ENCODE assay signal across 6 cellular contexts in the genomic region with DNA sequence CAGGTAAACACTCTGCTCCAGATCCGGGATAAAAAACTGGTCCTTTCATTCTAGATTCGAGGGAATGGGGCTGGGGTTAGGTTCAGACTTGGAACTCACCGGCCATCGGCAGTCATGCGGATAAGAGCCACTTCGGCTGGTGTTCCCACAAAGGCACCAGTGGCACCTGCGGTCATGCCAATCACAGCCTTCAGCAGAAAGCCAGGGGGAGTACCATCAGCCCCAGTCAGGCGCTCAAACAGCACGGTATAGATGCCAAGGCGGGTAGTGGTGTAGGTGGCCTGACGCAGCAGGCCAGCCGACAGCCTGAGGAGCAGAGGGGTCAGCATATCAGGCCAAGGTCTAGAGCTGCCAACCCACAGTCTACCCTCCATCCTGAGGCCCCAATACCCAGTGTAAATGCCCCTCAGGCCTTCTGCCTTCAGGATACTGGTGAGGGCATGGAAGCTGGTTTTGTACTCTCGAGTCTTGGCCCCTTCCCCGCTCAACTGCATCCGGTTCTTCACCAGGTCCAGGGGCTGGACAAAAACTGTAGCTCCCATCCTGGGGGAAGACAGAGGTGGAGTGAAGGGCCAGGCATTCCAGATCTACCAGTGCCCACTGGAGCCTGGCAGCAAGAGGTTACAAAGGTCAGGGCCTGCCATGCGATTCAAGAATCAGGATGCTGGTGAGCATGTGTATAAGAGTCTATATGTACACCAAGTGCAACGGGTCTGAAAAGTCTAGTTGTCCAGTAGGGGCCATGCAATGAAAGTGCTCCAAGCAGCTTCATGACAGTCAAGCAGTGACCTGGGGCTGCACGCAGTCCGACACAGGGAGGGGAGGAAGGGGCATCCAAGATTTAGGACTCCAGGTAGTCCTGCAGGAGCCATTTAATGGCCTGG. TPM values are rescaled to one million over a fixed set of nuclear protein-coding genes. Genes with fewer than 3 reads are reported as not detected.
DNase-seq lines count a peak whose midpoint lies in the region; ATAC-seq and TF ChIP-seq lines count a peak whose summit lies in the region.

No MANE protein-coding gene starts in this region.

- peaks cover 5 to 23% of the 10 kb centered on the region in 2 donors for H3K36me3 ChIP-seq in lung (ENCODE audit: control insufficient read depth in 2 of 2, insufficient read depth in 2 of 2, low read length in 2 of 2)

- peaks cover 3 to 8% of the 10 kb centered on the region in 2 donors for H3K4me1 ChIP-seq in lung (ENCODE audit: control insufficient read depth in 2 of 2, insufficient read depth in 2 of 2, low read length in 2 of 2)

- H3K9me3 ChIP-seq in lung (ENCODE audit: control insufficient read depth in 2 of 2, insufficient read depth in 1 of 2, low read length in 1 of 2), result no peaks in the 10 kb centered on the region

- peak overlapping the region; percentile 90 to 94 for H3K27ac ChIP-seq in lung (ENCODE audit: low read depth in 1 of 2, low read length in 1 of 2)

- ATAC-seq in lung (ENCODE audit: insufficient read depth, low FRiP score), result no peak

- DNase-seq in GM12864 (ENCODE audit: low read depth) (no peak), lung (ENCODE audit: low spot score) (no peak), MV-4-11 (lab: John Stamatoyannopoulos, UW) (no peak), kidney glomerular epithelial cell (lab: John Stamatoyannopoulos, UW) (no peak)
- DNase-seq in activated T-cell treated with anti-CD3 and anti-CD28 coated beads, Interleukin-2, amount 50 U/mL, for 48 hours, result peak; percentile 48 to 53
- no peak for DNase-seq in activated CD8-positive, alpha-beta memory T cell treated with anti-CD3 and anti-CD28 coated beads, Interleukin-2, amount 50 U/mL, for 4 hours

- TF ChIP-seq CTCF in GM12864 (IDR thresholded peaks at IDR 0.05; ENCODE audit: low read depth, low read length, missing control alignments), result no peak
- TF ChIP-seq CTCF in lung (IDR thresholded peaks at IDR 0.05; ENCODE audit: control extremely low read depth, extremely low read depth), result no peak

- peak overlapping the region; percentile 90 for H3K4me3 ChIP-seq in GM12864 (ENCODE audit: low read depth, low read length)
- H3K4me3 ChIP-seq in lung, result peak overlapping the region; percentile 77

- no peaks in the 10 kb centered on the region for H3K27me3 ChIP-seq in lung (ENCODE audit: control insufficient read depth, insufficient read depth)

- WGBS in lung, 2 donors, result 54 to 68% methylated on average over 19 of the region's 19 CpGs

RNA-seq across cellular contexts. Expression of a gene that starts 0.9 kb away (rescaled TPM):
- total RNA-seq in lung, result 10 to 100 TPM; 34.8 to 65.8 TPM
- polyA plus RNA-seq in lung, result 10 to 100 TPM; 42.5 to 72.1 TPM

RNA-seq across cellular contexts. Expression of a gene that starts 1.2 kb away (rescaled TPM):
- total RNA-seq in lung, result 100 to 1,000 TPM in 1 of 2 donors, 10 to 100 TPM in 1; 30.8 to 107 TPM
- polyA plus RNA-seq in lung, result 100 to 1,000 TPM in 1 of 2 donors, 10 to 100 TPM in 1; 86.7 to 142 TPM

RNA-seq across cellular contexts. Expression of a gene that starts 6.8 kb away (rescaled TPM):
- total RNA-seq in lung, result under 1 TPM; 0.18 to 0.94 TPM
- polyA plus RNA-seq in lung, result 1 to 10 TPM in 1 of 2 donors, under 1 TPM in 1; 0.26 to 1.4 TPM

RNA-seq across cellular contexts. Expression of a gene that starts 9.4 kb away (rescaled TPM):
- 100 to 1,000 TPM; 461 to 827 TPM for total RNA-seq in lung
- polyA plus RNA-seq in lung, result 1,000 to 10,000 TPM in 1 of 2 donors, 100 to 1,000 TPM in 1; 671 to 2,264 TPM

RNA-seq across cellular contexts. Expression of a gene that starts 12.0 kb away (rescaled TPM):
- 10 to 100 TPM in 1 of 2 donors, 1 to 10 TPM in 1; 3.3 to 10.7 TPM for total RNA-seq in lung
- polyA plus RNA-seq in lung, result 1 to 10 TPM; 7.2 to 9.3 TPM

Comparison
In these comparisons a context has a peak if more than half of its experiments do, and no peak if none do; other contexts are left out.
1. DNase-seq: peak in activated T-cell treated with anti-CD3 and anti-CD28 coated beads, Interleukin-2, amount 50 U/mL, for 48 hours (2 of 2); none in GM12864 (single experiment), lung (single experiment), MV-4-11 (single experiment), activated CD8-positive, alpha-beta memory T cell treated with anti-CD3 and anti-CD28 coated beads, Interleukin-2, amount 50 U/mL, for 4 hours (single experiment) and kidney glomerular epithelial cell (single experiment).